ENCODE assay signal across 8 cellular contexts in genomic region chr1:209875510-209875909, GRCh38. TPM values are rescaled to one million over a fixed set of nuclear protein-coding genes. Genes with fewer than 3 reads are reported as not detected.
DNase-seq lines count a peak whose midpoint lies in the region; ATAC-seq and TF ChIP-seq lines count a peak whose summit lies in the region.

No MANE protein-coding gene starts in this region.

- TF ChIP-seq EP300 in sigmoid colon (IDR thresholded peaks at IDR 0.05): no peak

- intact Hi-C loops in HCT116 (cut with micrococcal nuclease) (no loop called here), gastrocnemius medialis (cut with DNase I; ENCODE audit: low total_unique reads) (no loop called here), sigmoid colon (cut with DNase I) (no loop called here)

- H3F3A ChIP-seq in smooth muscle cell (ENCODE audit: low read depth): peaks cover 13% of the 10 kb centered on the region

- peak; percentile 46 for TF ChIP-seq RAD21 in HCT116 (IDR thresholded peaks at IDR 0.05; ENCODE audit: low read depth)

- POLR2A ChIA-PET in HCT116 (lab: Charles Lee): no interaction called here

- no peaks in the 10 kb centered on the region for H3K9me2 ChIP-seq in HCT116 (ENCODE audit: insufficient read depth)

- H3K4me2 ChIP-seq in HCT116 (ENCODE audit: low read length): no peak overlapping the region
- no peak overlapping the region for H3K4me2 ChIP-seq in fibroblast of lung (ENCODE audit: extremely low read depth, insufficient read depth, low read length)
- H3K4me2 ChIP-seq in smooth muscle cell: peak overlapping the region; percentile 17

- H3K36me3 ChIP-seq in HCT116 (ENCODE audit: control insufficient read depth in 1 of 2, insufficient read depth in 2 of 2, low read length in 2 of 2): no peaks in the 10 kb centered on the region
- no peaks in the 10 kb centered on the region for H3K36me3 ChIP-seq in fibroblast of lung (ENCODE audit: control insufficient read depth, insufficient read depth, low read length)
- no peaks in the 10 kb centered on the region for H3K36me3 ChIP-seq in smooth muscle cell (ENCODE audit: low read depth)
- no peaks in the 10 kb centered on the region for H3K36me3 ChIP-seq in gastrocnemius medialis
- no peaks in the 10 kb centered on the region for H3K36me3 ChIP-seq in sigmoid colon

- CTCF ChIA-PET in HCT116 (lab: Charles Lee): interaction anchor here (0.7 to 2.8 kb wide), 7 partner anchors 13 to 310 kb away, joined by 3 to 7 read pairs (median 3); no protein-coding TSS in a partner anchor

- peak overlapping the region; percentile 53 for H2AFZ ChIP-seq in HCT116 (ENCODE audit: low read depth, low read length, poor library complexity, severe bottlenecking)
- H2AFZ ChIP-seq in fibroblast of lung (ENCODE audit: low read length): peak overlapping the region; percentile 87
- H2AFZ ChIP-seq in smooth muscle cell (ENCODE audit: low read depth): no peak overlapping the region

- peak in 2 of 3 experiments; percentile 38 to 44; a peak in 3 of 6 replicates for TF ChIP-seq CTCF in HCT116 (IDR thresholded peaks at IDR 0.05 in 2 of 3, conservative IDR thresholded peaks at IDR 0.05 in 1 of 3; ENCODE audit: borderline replicate concordance in 1 of 3, insufficient read depth in 1 of 3, low read depth in 2 of 3, low read length in 2 of 3)
- peak; percentile 61 to 64 for TF ChIP-seq CTCF in fibroblast of lung (conservative IDR thresholded peaks at IDR 0.05 in 1 of 2, IDR thresholded peaks at IDR 0.05 in 1 of 2; ENCODE audit: low read depth in 1 of 2, low read length in 2 of 2)
- peak; percentile 20 for TF ChIP-seq CTCF in smooth muscle cell (IDR thresholded peaks at IDR 0.05; ENCODE audit: borderline replicate concordance, insufficient read depth, poor library complexity, severe bottlenecking)
- no peak for TF ChIP-seq CTCF in gastrocnemius medialis (IDR thresholded peaks at IDR 0.05 in 4 of 5, conservative IDR thresholded peaks at IDR 0.05 in 1 of 5)
- no peak for TF ChIP-seq CTCF in sigmoid colon (IDR thresholded peaks at IDR 0.05)

- DNase-seq in HCT116 (ENCODE audit: low read depth, low spot score): peak; percentile 19
- DNase-seq in NCI-H69 (lab: John Stamatoyannopoulos, UW): peak; percentile 97
- DNase-seq in fibroblast of lung (ENCODE audit: low read depth in 2 of 2): peak; percentile 70 to 73
- DNase-seq in smooth muscle cell (lab: John Stamatoyannopoulos, UW; ENCODE audit: unreplicated experiment): no peak
- DNase-seq in gastrocnemius medialis: no peak
- no peak for DNase-seq in foreskin melanocyte
- DNase-seq in sigmoid colon: no peak

- H3K9ac ChIP-seq in HCT116 (ENCODE audit: low read length): no peak overlapping the region
- H3K9ac ChIP-seq in fibroblast of lung (ENCODE audit: insufficient read depth, low read length): no peak overlapping the region
- H3K9ac ChIP-seq in smooth muscle cell (ENCODE audit: low read depth): no peak overlapping the region

- BruUV-seq in HCT116 (replicated peaks; lab: Mats Ljungman, UMichigan): no TSS peak

- H3K27me3 ChIP-seq in HCT116 (ENCODE audit: insufficient read depth, low read length): peaks cover 9% of the 10 kb centered on the region; the same call in 1 of the 2 replicates
- peaks cover 6% of the 10 kb centered on the region for H3K27me3 ChIP-seq in fibroblast of lung (ENCODE audit: control insufficient read depth, insufficient read depth, low read length)
- H3K27me3 ChIP-seq in smooth muscle cell (ENCODE audit: low read depth): no peaks in the 10 kb centered on the region
- H3K27me3 ChIP-seq in gastrocnemius medialis: peaks cover 0 to 5% (median 4%) of the 10 kb centered on the region in 3 donors
- no peaks in the 10 kb centered on the region for H3K27me3 ChIP-seq in sigmoid colon

- ATAC-seq in HCT116 (peak; percentile 90), gastrocnemius medialis (no peak), GM21367 (IDR thresholded peaks at IDR 0.05; ENCODE audit: unreplicated experiment) (no peak)

- RAD21 ChIA-PET in HCT116 (lab: Charles Lee; ENCODE audit: low non-redundant PET in 1 of 2, low total read pairs in 2 of 2, uncharacterized antibody in 2 of 2, unreplicated experiment in 2 of 2): no interaction called here

- H3K4me1 ChIP-seq in HCT116 (ENCODE audit: control insufficient read depth in 1 of 2, insufficient read depth in 2 of 2, low read length in 2 of 2) (peaks cover 0 to 9% of the 10 kb centered on the region in 2 experiments; a peak in 1 of 4 replicates), fibroblast of lung (ENCODE audit: control insufficient read depth, extremely low read depth, insufficient read depth, low read length) (peaks cover 2% of the 10 kb centered on the region), smooth muscle cell (ENCODE audit: low read depth) (no peaks in the 10 kb centered on the region), gastrocnemius medialis (no peaks in the 10 kb centered on the region), sigmoid colon (no peaks in the 10 kb centered on the region)

- 55% methylated on average over 7 of the region's 7 CpGs for WGBS in smooth muscle cell (ENCODE audit: low lambda C conversion rate)
- 56 to 69% methylated on average over 7 of the region's 7 CpGs for WGBS in sigmoid colon, 2 donors

- in situ Hi-C loops in gastrocnemius medialis (cut with MboI; ENCODE audit: low sequenced_read_pairs in 4 of 4): no loop called here

- no peaks in the 10 kb centered on the region for H3K79me2 ChIP-seq in HCT116 (ENCODE audit: insufficient read depth, low read length)
- H3K79me2 ChIP-seq in fibroblast of lung (ENCODE audit: control insufficient read depth, insufficient read depth, low read length): no peaks in the 10 kb centered on the region
- H3K79me2 ChIP-seq in smooth muscle cell (ENCODE audit: low read depth): no peaks in the 10 kb centered on the region

- no peak for TF ChIP-seq POLR2A in HCT116 (IDR thresholded peaks at IDR 0.05; ENCODE audit: borderline replicate concordance, extremely low read depth, insufficient read depth, insufficient read length)
- no peak for TF ChIP-seq POLR2A in gastrocnemius medialis (IDR thresholded peaks at IDR 0.05)
- no peak for TF ChIP-seq POLR2A in sigmoid colon (IDR thresholded peaks at IDR 0.05)

- H4K20me1 ChIP-seq in HCT116 (ENCODE audit: insufficient read depth) (no peaks in the 10 kb centered on the region), fibroblast of lung (ENCODE audit: control insufficient read depth, extremely low read depth, insufficient read depth, low read length) (no peaks in the 10 kb centered on the region), smooth muscle cell (ENCODE audit: low read depth) (no peaks in the 10 kb centered on the region)

- no peaks in the 10 kb centered on the region for H3K9me3 ChIP-seq in HCT116 (ENCODE audit: control insufficient read depth in 1 of 2, insufficient read depth in 1 of 2, low read depth in 1 of 2, low read length in 2 of 2)
- H3K9me3 ChIP-seq in fibroblast of lung (ENCODE audit: control insufficient read depth, insufficient read depth, low read depth, low read length): no peaks in the 10 kb centered on the region
- no peaks in the 10 kb centered on the region for H3K9me3 ChIP-seq in smooth muscle cell (replicated peaks; ENCODE audit: low read depth)
- no peaks in the 10 kb centered on the region for H3K9me3 ChIP-seq in gastrocnemius medialis
- no peaks in the 10 kb centered on the region for H3K9me3 ChIP-seq in sigmoid colon

- H3K4me3 ChIP-seq in HCT116 (replicated peaks in 1 of 2; ENCODE audit: low read depth in 1 of 2, low read length in 2 of 2): no peak overlapping the region
- no peak overlapping the region for H3K4me3 ChIP-seq in fibroblast of lung (replicated peaks in 1 of 4; ENCODE audit: control extremely low read depth in 1 of 4, insufficient read depth in 1 of 4, low read depth in 3 of 4, low read length in 4 of 4)
- no peak overlapping the region for H3K4me3 ChIP-seq in smooth muscle cell
- H3K4me3 ChIP-seq in gastrocnemius medialis: no peak overlapping the region
- no peak overlapping the region for H3K4me3 ChIP-seq in sigmoid colon

- H3K27ac ChIP-seq in HCT116 (ENCODE audit: low read depth, low read length) (no peak overlapping the region), fibroblast of lung (ENCODE audit: insufficient read depth, low read length) (no peak overlapping the region), smooth muscle cell (ENCODE audit: low read depth) (no peak overlapping the region), gastrocnemius medialis (no peak overlapping the region), sigmoid colon (no peak overlapping the region)

TF ChIP-seq in HCT116, 20 proteins besides CTCF, POLR2A, EP300 and RAD21:
- no peak for TF ChIP-seq SP1 (IDR thresholded peaks at IDR 0.05; ENCODE audit: low read depth)
- peak; percentile 31 for TF ChIP-seq YY1 (IDR thresholded peaks at IDR 0.05; ENCODE audit: extremely low read depth, insufficient replicate concordance, low read depth, low read length)

RNA-seq across cellular contexts. Expression of gene UTP25, which starts 47.7 kb away (rescaled TPM):
- 12.7 TPM for total RNA-seq in HCT116 (2021; ENCODE audit: unreplicated experiment)
- polyA plus RNA-seq in HCT116 (2012): 3.9 and 5.1 TPM in 2 replicates
- total RNA-seq in fibroblast of lung: 6.9 and 10.4 TPM in 2 replicates
- 12.3 and 13.8 TPM in 2 replicates for polyA plus RNA-seq in fibroblast of lung
- polyA plus RNA-seq in fibroblast of lung (2012): 5.8 and 6.7 TPM in 2 replicates
- 5.1 and 6.2 TPM in 2 replicates for polyA minus RNA-seq in fibroblast of lung (ENCODE audit: low replicate concordance)
- total RNA-seq in smooth muscle cell: 5.2 and 6.2 TPM in 2 replicates
- polyA plus RNA-seq in smooth muscle cell: 2.3 and 2.9 TPM in 2 replicates
- 1 to 10 TPM; 3.9 to 4.6 (median 4.2) TPM for total RNA-seq in gastrocnemius medialis
- total RNA-seq in sigmoid colon: 1 to 10 TPM; 5.7 to 8.6 (median 6.9) TPM
- 1 to 10 TPM; 1.2 to 3.7 (median 1.6) TPM for polyA plus RNA-seq in sigmoid colon

Comparison
In these comparisons a context has a peak if more than half of its experiments do, and no peak if none do; other contexts are left out.
1. DNase-seq: peak in HCT116 (single experiment), NCI-H69 (single experiment) and fibroblast of lung (2 of 2); none in smooth muscle cell (single experiment), gastrocnemius medialis (0 of 2), foreskin melanocyte (single experiment) and sigmoid colon (single experiment).
2. CTCF ChIP-seq: peak in HCT116 (2 of 3), fibroblast of lung (2 of 2) and smooth muscle cell (single experiment); none in gastrocnemius medialis (0 of 5) and sigmoid colon (0 of 4).